ENCODE assay signal across 12 cellular contexts in genomic region chr6:72788188-72788587, GRCh38.
DNase-seq lines count a peak whose midpoint lies in the region; ATAC-seq and TF ChIP-seq lines count a peak whose summit lies in the region.
"Had no signal": no experiment of that assay in that cellular context is flagged by ENCODE, and none has a peak within 500 bp of the region (broad histone marks: within the 10 kb centered on the region; RNA-seq: fewer than 3 reads in every experiment).

No MANE protein-coding gene starts in this region.

- POLR2A ChIA-PET in PC-9 (lab: Charles Lee; ENCODE audit: unreplicated experiment), result interaction anchor here (0.6 kb wide), 1 partner anchor 181 kb away, joined by 5 read pairs; no protein-coding TSS in a partner anchor
- POLR2A ChIA-PET in OCI-LY7 (lab: Charles Lee), result interaction anchor here (0.6 to 2.0 kb wide), 3 partner anchors 11 to 230 kb away, joined by 3 to 6 read pairs (median 3); no protein-coding TSS in a partner anchor

- H2AFZ ChIP-seq in PC-9 (no peak overlapping the region), osteoblast (ENCODE audit: low read length) (no peak overlapping the region), OCI-LY7 (ENCODE audit: low read length) (no peak overlapping the region)

- CTCF ChIA-PET in PC-9 (lab: Charles Lee), result no interaction called here
- CTCF ChIA-PET in OCI-LY7 (lab: Charles Lee; ENCODE audit: unreplicated experiment), result no interaction called here

- H4K20me1 ChIP-seq in PC-9 (ENCODE audit: insufficient read depth) (no peaks in the 10 kb centered on the region), osteoblast (ENCODE audit: insufficient read depth, low read length) (no peaks in the 10 kb centered on the region), OCI-LY7 (ENCODE audit: insufficient read depth, low read length) (0 out of 2 replicates have a peak, but pooled peaks cover 3% of the 10 kb centered on the region)

- no peak for TF ChIP-seq CTCF in PC-9 (conservative IDR thresholded peaks at IDR 0.05)
- no peak for TF ChIP-seq CTCF in epithelial cell of esophagus (IDR thresholded peaks at IDR 0.05; ENCODE audit: insufficient read depth, low read depth, low read length, missing control alignments)
- no peak for TF ChIP-seq CTCF in osteoblast (IDR thresholded peaks at IDR 0.05; ENCODE audit: extremely low read depth, low read depth, low read length)
- no peak for TF ChIP-seq CTCF in OCI-LY7 (conservative IDR thresholded peaks at IDR 0.05; ENCODE audit: low read length)

- H3K27ac ChIP-seq in PC-9, result peak overlapping the region; percentile 75
- peak overlapping the region; percentile 71 for H3K27ac ChIP-seq in osteoblast (ENCODE audit: low read depth, low read length)
- H3K27ac ChIP-seq in OCI-LY7 (ENCODE audit: low read depth, low read length, poor library complexity, severe bottlenecking), result no peak overlapping the region
- H3K27ac ChIP-seq: BLaER1, neutrophil, SJCRH30 had no signal

- no peaks in the 10 kb centered on the region for H3K27me3 ChIP-seq in PC-9 (ENCODE audit: insufficient read depth, low read depth)
- no peaks in the 10 kb centered on the region for H3K27me3 ChIP-seq in osteoblast (ENCODE audit: insufficient read depth, low read length)
- H3K27me3 ChIP-seq: BLaER1, neutrophil, SJCRH30 had no signal

- H3K4me2 ChIP-seq in PC-9, result no peak overlapping the region
- peak overlapping the region; percentile 16 for H3K4me2 ChIP-seq in osteoblast (ENCODE audit: insufficient read depth, low read length)
- no peak overlapping the region for H3K4me2 ChIP-seq in OCI-LY7 (ENCODE audit: low read length)
- H3K4me2 ChIP-seq: BLaER1 had no signal

- H3K4me1 ChIP-seq in PC-9 (replicated peaks; ENCODE audit: insufficient read depth), result peaks cover 14% of the 10 kb centered on the region
- H3K4me1 ChIP-seq in osteoblast (ENCODE audit: insufficient read depth, low read length), result peaks cover 32% of the 10 kb centered on the region
- peaks cover 6% of the 10 kb centered on the region for H3K4me1 ChIP-seq in OCI-LY7 (ENCODE audit: insufficient read depth, low read length, poor library complexity, severe bottlenecking)
- H3K4me1 ChIP-seq: SJCRH30 had no signal

- DNase-seq in Daoy (ENCODE audit: low read depth), result peak; percentile 55
- peak in 1 of 2 experiments; percentile 64 for DNase-seq in PC-9
- peak; percentile 91 for DNase-seq in epithelial cell of esophagus (ENCODE audit: low read depth)
- DNase-seq in osteoblast (ENCODE audit: insufficient read length, low spot score, missing footprints), result peak; percentile 13
- DNase-seq in OCI-LY7 (ENCODE audit: low spot score), result no peak
- DNase-seq in SK-N-DZ (ENCODE audit: low spot score), result no peak
- no peak for DNase-seq in NCI-H1694 treated with DMSO at 0.1 percent for 48 hours (lab: John Stamatoyannopoulos, UW)
- DNase-seq: head of caudate nucleus, SJCRH30 had no signal

- H3K79me2 ChIP-seq in PC-9 (ENCODE audit: low read depth), result no peaks in the 10 kb centered on the region
- no peaks in the 10 kb centered on the region for H3K79me2 ChIP-seq in osteoblast (ENCODE audit: insufficient read depth, low read length)
- H3K79me2 ChIP-seq in OCI-LY7 (ENCODE audit: insufficient read depth, low read depth, low read length), result peaks cover 5% of the 10 kb centered on the region; the same call in 1 of the 2 replicates

- H3K4me3 ChIP-seq in PC-9 (no peak overlapping the region), epithelial cell of esophagus (ENCODE audit: low read length) (no peak overlapping the region), osteoblast (ENCODE audit: insufficient read depth, low read length) (no peak overlapping the region), OCI-LY7 (ENCODE audit: low read depth, low read length, poor library complexity, severe bottlenecking) (no peak overlapping the region)
- H3K4me3 ChIP-seq: BLaER1, SJCRH30 had no signal

- H3F3A ChIP-seq in PC-9 (ENCODE audit: insufficient read depth, low read depth), result no peaks in the 10 kb centered on the region

- intact Hi-C loops in PC-9 (cut with micrococcal nuclease; ENCODE audit: unreplicated experiment) (loop anchor here (10.0 kb wide), 1 partner anchor 163 kb away; the partner anchor contains the start of gene KCNQ5), OCI-LY7 (cut with micrococcal nuclease; ENCODE audit: unreplicated experiment) (no loop called here)

- no peaks in the 10 kb centered on the region for H3K9me3 ChIP-seq in PC-9 (ENCODE audit: insufficient read depth, low read depth)
- no peaks in the 10 kb centered on the region for H3K9me3 ChIP-seq in osteoblast (ENCODE audit: low read depth, low read length)
- H3K9me3 ChIP-seq in OCI-LY7 (ENCODE audit: low read length), result no peaks in the 10 kb centered on the region
- H3K9me3 ChIP-seq: BLaER1, neutrophil, SJCRH30 had no signal

- H3K9me2 ChIP-seq in PC-9 (ENCODE audit: insufficient read depth) (no peaks in the 10 kb centered on the region), OCI-LY7 (ENCODE audit: insufficient read depth, low read length) (no peaks in the 10 kb centered on the region)

- ATAC-seq in activated CD4-positive, CD25-positive, alpha-beta regulatory T cell treated with anti-CD3 and anti-CD28 coated beads, Interleukin-2, amount 50 U/mL, for 24 hours, result no peak

- BruUV-seq in PC-9 (replicated peaks; lab: Mats Ljungman, UMichigan) (no TSS peak), OCI-LY7 (replicated peaks; lab: Mats Ljungman, UMichigan) (no TSS peak)

- H3K36me3 ChIP-seq in PC-9 (ENCODE audit: low read depth), result no peaks in the 10 kb centered on the region
- no peaks in the 10 kb centered on the region for H3K36me3 ChIP-seq in osteoblast (ENCODE audit: insufficient read depth, low read length)
- H3K36me3 ChIP-seq in OCI-LY7 (ENCODE audit: insufficient read depth, low read length), result peaks cover 3% of the 10 kb centered on the region; the same call in 1 of the 2 replicates
- H3K36me3 ChIP-seq: neutrophil, SJCRH30 had no signal

Comparison
In these comparisons a context has a peak if more than half of its experiments do, and no peak if none do; other contexts are left out.
1. DNase-seq: peak in Daoy (single experiment), epithelial cell of esophagus (single experiment) and osteoblast (single experiment); none in OCI-LY7 (single experiment), SK-N-DZ (single experiment) and NCI-H1694 treated with DMSO at 0.1 percent for 48 hours (single experiment).